ENCODE assay signal across 8 cellular contexts in genomic region chr11:65204646-65205601, GRCh38. TPM values are rescaled to one million over a fixed set of nuclear protein-coding genes. Genes with fewer than 3 reads are reported as not detected.
DNase-seq lines count a peak whose midpoint lies in the region; ATAC-seq and TF ChIP-seq lines count a peak whose summit lies in the region.

No MANE protein-coding gene starts in this region.

- H3K36me3 ChIP-seq in BJ (ENCODE audit: control insufficient read depth, insufficient read depth, low read length) (peaks cover 42% of the 10 kb centered on the region), iPS-15b (ENCODE audit: control insufficient read depth, insufficient read depth, low read length) (peaks cover 52% of the 10 kb centered on the region)

- in situ Hi-C loops in SK-MEL-5 (cut with HindIII; ENCODE audit: low pct_unique_long_range_greater_than_20kb, low sequenced_read_pairs): no loop called here
- in situ Hi-C loops in astrocyte of the spinal cord (cut with HindIII; ENCODE audit: low sequenced_read_pairs): no loop called here

- H3K4me3 ChIP-seq in BJ (ENCODE audit: low read depth, low read length) (no peak overlapping the region), astrocyte of the spinal cord (ENCODE audit: low read depth, low read length) (no peak overlapping the region), iPS-15b (ENCODE audit: low read depth, low read length) (peak overlapping the region; percentile 22)

- no peaks in the 10 kb centered on the region for H3K4me1 ChIP-seq in iPS-15b (ENCODE audit: control insufficient read depth, insufficient read depth, low read length)

- no peak overlapping the region for H3K9ac ChIP-seq in iPS-15b (ENCODE audit: low read depth, low read length)

- ATAC-seq in GM21367 (IDR thresholded peaks at IDR 0.05; ENCODE audit: unreplicated experiment) (no peak), HG03280 (IDR thresholded peaks at IDR 0.05; ENCODE audit: unreplicated experiment) (no peak)

- DNase-seq in BJ (ENCODE audit: low read depth) (no peak), GM19240 (ENCODE audit: insufficient read length, low spot score) (peak; percentile 52), SK-MEL-5 (ENCODE audit: low read depth, low spot score) (peak; percentile 43), astrocyte of the spinal cord (ENCODE audit: low read depth, low spot score) (peak; percentile 41)
- DNase-seq in stimulated activated CD4-positive, alpha-beta T cell treated with anti-CD3 and anti-CD28 coated beads, Interleukin-15, amount 100 ng/mL, for 48 hours (ENCODE audit: low read depth in 2 of 2): peak; percentile 26 to 31

- POLR2A ChIA-PET in BJ (lab: Charles Lee): no interaction called here

- CTCF ChIA-PET in BJ (lab: Yijun Ruan, JAX): interaction anchor here (0.6 to 4.6 kb wide), 15 partner anchors 8 to 267 kb away, joined by 3 to 17 read pairs (median 4); partner anchors contain the start of gene DPF2

- TF ChIP-seq CTCF in BJ (IDR thresholded peaks at IDR 0.05; ENCODE audit: insufficient read depth, low read depth, low read length) (peak; percentile 93), astrocyte of the spinal cord (IDR thresholded peaks at IDR 0.05; ENCODE audit: low read depth, low read length) (peak; percentile 96)

- H3K27me3 ChIP-seq in BJ (ENCODE audit: control insufficient read depth, insufficient read depth, low read length) (no peaks in the 10 kb centered on the region), iPS-15b (ENCODE audit: control insufficient read depth, insufficient read depth, low read length) (no peaks in the 10 kb centered on the region)

- H3K9me3 ChIP-seq in iPS-15b (ENCODE audit: control insufficient read depth, insufficient read depth, low read length): no peaks in the 10 kb centered on the region

RNA-seq across cellular contexts. Expression of gene CAPN1, which starts 23.2 kb away (rescaled TPM):
- polyA plus RNA-seq in BJ (2011; rRNA removed): 75.4 and 181 TPM in 2 replicates
- polyA minus RNA-seq in BJ (2011; rRNA and poly(A)+ RNA removed): 131 and 140 TPM in 2 replicates
- total RNA-seq in SK-MEL-5 (2014; rRNA removed; shearing (Covaris generic)): 40.5 and 54.5 TPM in 2 replicates
- 127 and 171 TPM in 2 replicates for polyA plus RNA-seq in SK-MEL-5 (2015; cell fraction: cytosol; rRNA removed)
- polyA plus RNA-seq in SK-MEL-5 (2015; cell fraction: nucleus; rRNA removed): 66.9 and 93.9 TPM in 2 replicates

RNA-seq across cellular contexts. Expression of gene SPDYC, which starts 34.9 kb away (rescaled TPM):
- not detected in 2 replicates for polyA plus RNA-seq in BJ (2011; rRNA removed)
- not detected in 2 replicates for polyA minus RNA-seq in BJ (2011; rRNA and poly(A)+ RNA removed)
- not detected in 2 replicates for total RNA-seq in SK-MEL-5 (2014; rRNA removed; shearing (Covaris generic))
- polyA plus RNA-seq in SK-MEL-5 (2015; cell fraction: cytosol; rRNA removed): not detected in 2 replicates
- polyA plus RNA-seq in SK-MEL-5 (2015; cell fraction: nucleus; rRNA removed): not detected in 2 replicates

RNA-seq across cellular contexts. Expression of gene POLA2, which starts 56.8 kb away (rescaled TPM):
- 11.8 and 14.5 TPM in 2 replicates for polyA plus RNA-seq in BJ (2011; rRNA removed)
- polyA minus RNA-seq in BJ (2011; rRNA and poly(A)+ RNA removed): 11.2 and 16.9 TPM in 2 replicates
- total RNA-seq in SK-MEL-5 (2014; rRNA removed; shearing (Covaris generic)): 5.1 and 19.5 TPM in 2 replicates
- 18.1 and 22.0 TPM in 2 replicates for polyA plus RNA-seq in SK-MEL-5 (2015; cell fraction: cytosol; rRNA removed)
- polyA plus RNA-seq in SK-MEL-5 (2015; cell fraction: nucleus; rRNA removed): 18.9 and 29.5 TPM in 2 replicates
